ENCODE assay signal across 8 cellular contexts in genomic region chr15:88605507-88606436, GRCh38. TPM values are rescaled to one million over a fixed set of nuclear protein-coding genes. Genes with fewer than 3 reads are reported as not detected.
DNase-seq lines count a peak whose midpoint lies in the region; ATAC-seq and TF ChIP-seq lines count a peak whose summit lies in the region.

No MANE protein-coding gene starts in this region.

- intact Hi-C loops in left lung (cut with DNase I), result no loop called here

- DNase-seq in DMS53 (lab: John Stamatoyannopoulos, UW) (peak; percentile 73), NCI-H69 (lab: John Stamatoyannopoulos, UW) (peak; percentile 58), astrocyte of the hippocampus (ENCODE audit: low read depth, low spot score) (peak; percentile 79), left lung (peak in 1 of 2 donors; percentile 80), type B pancreatic cell (ENCODE audit: extremely low spot score, unreplicated experiment) (no peak), NCI-H2171 (lab: John Stamatoyannopoulos, UW) (no peak), COLO829 (ENCODE audit: low spot score) (no peak)

- TF ChIP-seq CTCF in left lung (IDR thresholded peaks at IDR 0.05) (no peak), type B pancreatic cell (conservative IDR thresholded peaks at IDR 0.05) (no peak)

- ATAC-seq in left lung (peak; percentile 86), HG02642 (IDR thresholded peaks at IDR 0.05; ENCODE audit: poor library complexity, unreplicated experiment) (no peak)

- no peaks in the 10 kb centered on the region for H3K9me3 Mint-ChIP-seq in type B pancreatic cell

- no peak overlapping the region for H3K27ac ChIP-seq in left lung

- peaks cover 94% of the 10 kb centered on the region for H3K27me3 Mint-ChIP-seq in type B pancreatic cell

- H3K9me3 ChIP-seq in left lung, result no peaks in the 10 kb centered on the region

- H3K36me3 ChIP-seq in left lung, result no peaks in the 10 kb centered on the region

- peaks cover 45 to 67% of the 10 kb centered on the region in 2 donors for H3K27me3 ChIP-seq in left lung

- no peak overlapping the region for H3K4me3 ChIP-seq in left lung

- H3K4me1 ChIP-seq in left lung, result no peaks in the 10 kb centered on the region

- H3K4me3 Mint-ChIP-seq in type B pancreatic cell, result peak overlapping the region; percentile 85

- H3K27ac Mint-ChIP-seq in type B pancreatic cell, result no peak overlapping the region

- H3K4me1 Mint-ChIP-seq in type B pancreatic cell (ENCODE audit: unreplicated experiment), result peaks cover 15% of the 10 kb centered on the region

- H3K36me3 Mint-ChIP-seq in type B pancreatic cell, result no peaks in the 10 kb centered on the region

RNA-seq across cellular contexts. Expression of gene AEN, which starts 15.4 kb away (rescaled TPM):
- total RNA-seq in left lung (10 to 100 TPM; 18.8 to 20.7 TPM), type B pancreatic cell (ENCODE audit: low replicate concordance) (48.9 and 62.9 TPM in 2 replicates)

RNA-seq across cellular contexts. Expression of gene ISG20, which starts 33.0 kb away (rescaled TPM):
- total RNA-seq in left lung (10 to 100 TPM; 15.8 to 23.6 TPM), type B pancreatic cell (ENCODE audit: low replicate concordance) (4.9 and 7.9 TPM in 2 replicates)

RNA-seq across cellular contexts. Expression of gene DET1, which starts 59.3 kb away (rescaled TPM):
- total RNA-seq in left lung (1 to 10 TPM; 4.0 to 4.2 TPM), type B pancreatic cell (ENCODE audit: low replicate concordance) (4.4 and 10.7 TPM in 2 replicates)

Comparison
In these comparisons a context has a peak if more than half of its experiments do, and no peak if none do; other contexts are left out.
1. DNase-seq: peak in DMS53 (single experiment), NCI-H69 (single experiment) and astrocyte of the hippocampus (single experiment); none in type B pancreatic cell (single experiment), NCI-H2171 (single experiment) and COLO829 (single experiment).